ENCODE assay signal across 11 cellular contexts in the genomic region with DNA sequence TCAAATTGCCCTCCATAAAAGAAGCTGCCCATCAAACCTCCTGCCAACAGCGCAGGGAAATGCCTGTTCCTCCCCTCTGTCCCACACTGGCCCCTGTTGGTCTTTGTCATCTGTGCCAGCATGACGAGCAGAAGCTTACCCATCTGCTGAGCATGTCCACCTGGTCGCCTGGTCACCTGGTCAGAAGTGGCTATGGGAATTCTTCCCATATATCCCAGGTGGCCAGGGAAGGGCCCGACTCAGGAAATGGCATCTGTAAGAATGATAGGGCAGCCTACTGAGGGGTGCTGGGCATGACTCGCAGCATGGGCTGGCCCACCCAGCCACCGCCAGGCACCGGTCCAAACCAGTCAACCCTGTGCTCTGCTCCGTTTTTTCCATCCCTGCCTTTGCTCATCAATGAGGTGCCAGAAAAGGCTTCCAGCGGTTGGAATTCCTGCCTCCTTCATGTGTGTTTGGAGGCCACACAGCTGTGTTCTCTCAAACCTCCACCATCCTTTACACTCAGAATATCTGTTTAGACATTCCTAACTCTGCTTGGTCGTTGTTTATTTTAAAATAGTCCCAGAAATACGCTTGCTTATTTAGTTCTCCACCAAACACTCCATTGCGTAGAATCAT.
A peak's percentile ranks its signal among the peaks of the same experiment; 100 is the strongest.
DNase-seq lines count a peak whose midpoint lies in the region; ATAC-seq and TF ChIP-seq lines count a peak whose summit lies in the region.
"Had no signal": no experiment of that assay in that cellular context is flagged by ENCODE, and none has a peak within 500 bp of the region (broad histone marks: within the 10 kb centered on the region; RNA-seq: fewer than 3 reads in every experiment).

No MANE protein-coding gene starts in this region.

- no peaks in the 10 kb centered on the region for H3K9me3 Mint-ChIP-seq in activated T-helper 1 cell treated with anti-CD3 and anti-CD28 coated beads, Interleukin-12 subunit alpha, Interleukin-12 subunit beta, Interleukin-2, Interleukin-4 antibody, amounts not matched to agents 30 ng/mL and 10 ng/mL and 1 ng/mL, durations not matched to agents 14 hours and 24 hours and 36 hours

- H3K9ac ChIP-seq in liver (ENCODE audit: low read depth in 1 of 2, low read length in 2 of 2), result no peak overlapping the region

- H3K27me3 Mint-ChIP-seq in activated T-helper 1 cell treated with anti-CD3 and anti-CD28 coated beads, Interleukin-12 subunit alpha, Interleukin-12 subunit beta, Interleukin-2, Interleukin-4 antibody, amounts not matched to agents 30 ng/mL and 10 ng/mL and 1 ng/mL, durations not matched to agents 14 hours and 24 hours and 36 hours (ENCODE audit: insufficient read depth), result no peaks in the 10 kb centered on the region

- H3K4me1 ChIP-seq in right atrium auricular region (peaks cover 0 to 17% of the 10 kb centered on the region in 2 donors), liver (ENCODE audit: control insufficient read depth in 4 of 4, insufficient read depth in 4 of 4, low read length in 3 of 4) (no peaks in the 10 kb centered on the region), upper lobe of left lung (peaks cover 11 to 25% (median 20%) of the 10 kb centered on the region in 4 donors)

- H3K9me3 ChIP-seq in right atrium auricular region (no peaks in the 10 kb centered on the region), liver (ENCODE audit: control insufficient read depth in 4 of 4, low read length in 3 of 4) (no peaks in the 10 kb centered on the region), upper lobe of left lung (no peaks in the 10 kb centered on the region)

- intact Hi-C loops in left ventricle myocardium superior (cut with micrococcal nuclease), result no loop called here
- intact Hi-C loops in activated T-helper 1 cell treated with anti-CD3 and anti-CD28 coated beads, Interleukin-12 subunit alpha, Interleukin-12 subunit beta, Interleukin-2, Interleukin-4 antibody, amounts not matched to agents 30 ng/mL and 10 ng/mL and 1 ng/mL, durations not matched to agents 14 hours and 24 hours and 36 hours (cut with micrococcal nuclease), result loop anchor here (10.0 kb wide), 1 partner anchor 215 kb away; a partner anchor contains a TSS

- TF ChIP-seq RAD21 in liver (IDR thresholded peaks at IDR 0.05), result no peak

- TF ChIP-seq EP300 in upper lobe of left lung (IDR thresholded peaks at IDR 0.05), result peak in 1 of 4 donors; percentile 53

- H3K36me3 Mint-ChIP-seq in activated T-helper 1 cell treated with anti-CD3 and anti-CD28 coated beads, Interleukin-12 subunit alpha, Interleukin-12 subunit beta, Interleukin-2, Interleukin-4 antibody, amounts not matched to agents 30 ng/mL and 10 ng/mL and 1 ng/mL, durations not matched to agents 14 hours and 24 hours and 36 hours (ENCODE audit: low read depth), result peaks cover 7% of the 10 kb centered on the region

- 82% methylated on average over 12 of the region's 12 CpGs for WGBS in liver
- WGBS in upper lobe of left lung, 2 donors, result 80 to 81% methylated on average over 11 to 12 of the region's 12 CpGs

- ATAC-seq in left ventricle myocardium superior (peak; percentile 36), upper lobe of left lung (ENCODE audit: low FRiP score in 2 of 2) (peak; percentile 40 to 62)
- ATAC-seq: Panc1 had no signal

- no peak overlapping the region for H3K27ac ChIP-seq in right atrium auricular region
- no peak overlapping the region for H3K27ac ChIP-seq in liver (ENCODE audit: low read depth in 1 of 2, low read length in 2 of 2)
- peak overlapping the region in 3 of 4 donors; percentile 36 to 64 (median 52) for H3K27ac ChIP-seq in upper lobe of left lung

- no peak overlapping the region for H3K4me3 Mint-ChIP-seq in activated T-helper 1 cell treated with anti-CD3 and anti-CD28 coated beads, Interleukin-12 subunit alpha, Interleukin-12 subunit beta, Interleukin-2, Interleukin-4 antibody, amounts not matched to agents 30 ng/mL and 10 ng/mL and 1 ng/mL, durations not matched to agents 14 hours and 24 hours and 36 hours

- H3K4me3 ChIP-seq in right atrium auricular region, result no peak overlapping the region
- H3K4me3 ChIP-seq in liver (ENCODE audit: low read depth in 1 of 3, low read length in 3 of 3), result no peak overlapping the region
- H3K4me3 ChIP-seq in upper lobe of left lung, result no peak overlapping the region

- peaks cover 73% of the 10 kb centered on the region for H3K4me1 Mint-ChIP-seq in activated T-helper 1 cell treated with anti-CD3 and anti-CD28 coated beads, Interleukin-12 subunit alpha, Interleukin-12 subunit beta, Interleukin-2, Interleukin-4 antibody, amounts not matched to agents 30 ng/mL and 10 ng/mL and 1 ng/mL, durations not matched to agents 14 hours and 24 hours and 36 hours (ENCODE audit: low read depth)

- TF ChIP-seq POLR2A in upper lobe of left lung (IDR thresholded peaks at IDR 0.05), result no peak

- H3K36me3 ChIP-seq in right atrium auricular region (peaks cover 8% of the 10 kb centered on the region), liver (ENCODE audit: control insufficient read depth in 4 of 4, insufficient read depth in 3 of 4, low read depth in 1 of 4, low read length in 3 of 4) (peaks cover 2 to 12% (median 4%) of the 10 kb centered on the region in 4 donors), upper lobe of left lung (peaks cover 0 to 20% (median 3%) of the 10 kb centered on the region in 4 donors)

- H3K27me3 ChIP-seq in right atrium auricular region (no peaks in the 10 kb centered on the region), liver (ENCODE audit: control insufficient read depth in 4 of 4, insufficient read depth in 4 of 4, low read length in 3 of 4) (no peaks in the 10 kb centered on the region), upper lobe of left lung (no peaks in the 10 kb centered on the region)

- DNase-seq in left ventricle myocardium superior (no peak), right atrium auricular region (ENCODE audit: low spot score) (no peak), astrocyte of the hippocampus (ENCODE audit: low read depth, low spot score) (peak; percentile 51), upper lobe of left lung (peak; percentile 47 to 88), NCI-H2081 treated with DMSO at 0.1 percent for 48 hours (lab: John Stamatoyannopoulos, UW) (no peak), AG20443 (ENCODE audit: low spot score) (no peak)
- no peak for DNase-seq in activated T-helper 1 cell treated with anti-CD3 and anti-CD28 coated beads, Interleukin-12 subunit alpha, Interleukin-12 subunit beta, Interleukin-2, Interleukin-4 antibody, amounts not matched to agents 30 ng/mL and 10 ng/mL and 1 ng/mL, durations not matched to agents 14 hours and 24 hours and 36 hours (ENCODE audit: low spot score)
- DNase-seq: cortex of kidney, KG1 had no signal

- no peak for TF ChIP-seq CTCF in right atrium auricular region (IDR thresholded peaks at IDR 0.05)
- no peak for TF ChIP-seq CTCF in liver (IDR thresholded peaks at IDR 0.05; ENCODE audit: low read depth, low read length, missing input control)
- no peak for TF ChIP-seq CTCF in upper lobe of left lung (IDR thresholded peaks at IDR 0.05)

- H3K27ac Mint-ChIP-seq in activated T-helper 1 cell treated with anti-CD3 and anti-CD28 coated beads, Interleukin-12 subunit alpha, Interleukin-12 subunit beta, Interleukin-2, Interleukin-4 antibody, amounts not matched to agents 30 ng/mL and 10 ng/mL and 1 ng/mL, durations not matched to agents 14 hours and 24 hours and 36 hours, result no peak overlapping the region

TF ChIP-seq in liver, 16 proteins besides CTCF, POLR2A, EP300 and RAD21 (continues in another document):
- TF ChIP-seq, protein P1, sequence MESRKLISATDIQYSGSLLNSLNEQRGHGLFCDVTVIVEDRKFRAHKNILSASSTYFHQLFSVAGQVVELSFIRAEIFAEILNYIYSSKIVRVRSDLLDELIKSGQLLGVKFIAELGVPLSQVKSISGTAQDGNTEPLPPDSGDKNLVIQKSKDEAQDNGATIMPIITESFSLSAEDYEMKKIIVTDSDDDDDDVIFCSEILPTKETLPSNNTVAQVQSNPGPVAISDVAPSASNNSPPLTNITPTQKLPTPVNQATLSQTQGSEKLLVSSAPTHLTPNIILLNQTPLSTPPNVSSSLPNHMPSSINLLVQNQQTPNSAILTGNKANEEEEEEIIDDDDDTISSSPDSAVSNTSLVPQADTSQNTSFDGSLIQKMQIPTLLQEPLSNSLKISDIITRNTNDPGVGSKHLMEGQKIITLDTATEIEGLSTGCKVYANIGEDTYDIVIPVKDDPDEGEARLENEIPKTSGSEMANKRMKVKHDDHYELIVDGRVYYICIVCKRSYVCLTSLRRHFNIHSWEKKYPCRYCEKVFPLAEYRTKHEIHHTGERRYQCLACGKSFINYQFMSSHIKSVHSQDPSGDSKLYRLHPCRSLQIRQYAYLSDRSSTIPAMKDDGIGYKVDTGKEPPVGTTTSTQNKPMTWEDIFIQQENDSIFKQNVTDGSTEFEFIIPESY (IDR thresholded peaks at IDR 0.05), result no peak
- TF ChIP-seq SP1 (IDR thresholded peaks at IDR 0.05) (no peak), TAF1 (conservative IDR thresholded peaks at IDR 0.05) (no peak), NR2F2 (IDR thresholded peaks at IDR 0.05) (peak; percentile 54), EGR1 (IDR thresholded peaks at IDR 0.05; ENCODE audit: low read depth in 2 of 2) (no peak), FOXA2 (IDR thresholded peaks at IDR 0.05) (no peak), RXRA (IDR thresholded peaks at IDR 0.05) (no peak), YY1 (IDR thresholded peaks at IDR 0.05) (no peak), GABPA (IDR thresholded peaks at IDR 0.05 in 1 of 2, conservative IDR thresholded peaks at IDR 0.05 in 1 of 2) (no peak), HNF4G (IDR thresholded peaks at IDR 0.05) (no peak), HNF4A (conservative IDR thresholded peaks at IDR 0.05) (no peak), JUND (IDR thresholded peaks at IDR 0.05) (no peak), FOXA1 (IDR thresholded peaks at IDR 0.05) (no peak)
- TF ChIP-seq, protein P2, sequence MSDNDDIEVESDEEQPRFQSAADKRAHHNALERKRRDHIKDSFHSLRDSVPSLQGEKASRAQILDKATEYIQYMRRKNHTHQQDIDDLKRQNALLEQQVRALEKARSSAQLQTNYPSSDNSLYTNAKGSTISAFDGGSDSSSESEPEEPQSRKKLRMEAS (IDR thresholded peaks at IDR 0.05), result no peak
- TF ChIP-seq, protein P3, sequence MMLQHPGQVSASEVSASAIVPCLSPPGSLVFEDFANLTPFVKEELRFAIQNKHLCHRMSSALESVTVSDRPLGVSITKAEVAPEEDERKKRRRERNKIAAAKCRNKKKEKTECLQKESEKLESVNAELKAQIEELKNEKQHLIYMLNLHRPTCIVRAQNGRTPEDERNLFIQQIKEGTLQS (IDR thresholded peaks at IDR 0.05), result no peak

Comparison
In these comparisons a context has a peak if more than half of its experiments do, and no peak if none do; other contexts are left out.
1. DNase-seq: peak in astrocyte of the hippocampus (single experiment) and upper lobe of left lung (2 of 2); none in left ventricle myocardium superior (single experiment), right atrium auricular region (single experiment), activated T-helper 1 cell treated with anti-CD3 and anti-CD28 coated beads, Interleukin-12 subunit alpha, Interleukin-12 subunit beta, Interleukin-2, Interleukin-4 antibody, amounts not matched to agents 30 ng/mL and 10 ng/mL and 1 ng/mL, durations not matched to agents 14 hours and 24 hours and 36 hours (single experiment), NCI-H2081 treated with DMSO at 0.1 percent for 48 hours (single experiment) and AG20443 (single experiment).
2. H3K27ac ChIP-seq: peak in upper lobe of left lung (3 of 4); none in right atrium auricular region (0 of 2) and liver (0 of 2).